In genomic region chr1:84504580-84505021, GRCh38 we compare ENCODE assay signal across 1 cellular context.
TF ChIP-seq lines count a peak whose summit lies in the region.

No MANE protein-coding gene starts in this region.

TF ChIP-seq in HepG2, 621 proteins besides CTCF, POLR2A, EP300 and RAD21:
- no peak for TF ChIP-seq ZNF124 (CRISPR knock-in tag; IDR thresholded peaks at IDR 0.05)
- TF ChIP-seq CEBPB (IDR thresholded peaks at IDR 0.05; ENCODE audit: borderline replicate concordance, low read depth, low read length) = 0 out of 2 replicates have a peak, but pooled peaks have one; percentile 27
- TF ChIP-seq, protein P1, sequence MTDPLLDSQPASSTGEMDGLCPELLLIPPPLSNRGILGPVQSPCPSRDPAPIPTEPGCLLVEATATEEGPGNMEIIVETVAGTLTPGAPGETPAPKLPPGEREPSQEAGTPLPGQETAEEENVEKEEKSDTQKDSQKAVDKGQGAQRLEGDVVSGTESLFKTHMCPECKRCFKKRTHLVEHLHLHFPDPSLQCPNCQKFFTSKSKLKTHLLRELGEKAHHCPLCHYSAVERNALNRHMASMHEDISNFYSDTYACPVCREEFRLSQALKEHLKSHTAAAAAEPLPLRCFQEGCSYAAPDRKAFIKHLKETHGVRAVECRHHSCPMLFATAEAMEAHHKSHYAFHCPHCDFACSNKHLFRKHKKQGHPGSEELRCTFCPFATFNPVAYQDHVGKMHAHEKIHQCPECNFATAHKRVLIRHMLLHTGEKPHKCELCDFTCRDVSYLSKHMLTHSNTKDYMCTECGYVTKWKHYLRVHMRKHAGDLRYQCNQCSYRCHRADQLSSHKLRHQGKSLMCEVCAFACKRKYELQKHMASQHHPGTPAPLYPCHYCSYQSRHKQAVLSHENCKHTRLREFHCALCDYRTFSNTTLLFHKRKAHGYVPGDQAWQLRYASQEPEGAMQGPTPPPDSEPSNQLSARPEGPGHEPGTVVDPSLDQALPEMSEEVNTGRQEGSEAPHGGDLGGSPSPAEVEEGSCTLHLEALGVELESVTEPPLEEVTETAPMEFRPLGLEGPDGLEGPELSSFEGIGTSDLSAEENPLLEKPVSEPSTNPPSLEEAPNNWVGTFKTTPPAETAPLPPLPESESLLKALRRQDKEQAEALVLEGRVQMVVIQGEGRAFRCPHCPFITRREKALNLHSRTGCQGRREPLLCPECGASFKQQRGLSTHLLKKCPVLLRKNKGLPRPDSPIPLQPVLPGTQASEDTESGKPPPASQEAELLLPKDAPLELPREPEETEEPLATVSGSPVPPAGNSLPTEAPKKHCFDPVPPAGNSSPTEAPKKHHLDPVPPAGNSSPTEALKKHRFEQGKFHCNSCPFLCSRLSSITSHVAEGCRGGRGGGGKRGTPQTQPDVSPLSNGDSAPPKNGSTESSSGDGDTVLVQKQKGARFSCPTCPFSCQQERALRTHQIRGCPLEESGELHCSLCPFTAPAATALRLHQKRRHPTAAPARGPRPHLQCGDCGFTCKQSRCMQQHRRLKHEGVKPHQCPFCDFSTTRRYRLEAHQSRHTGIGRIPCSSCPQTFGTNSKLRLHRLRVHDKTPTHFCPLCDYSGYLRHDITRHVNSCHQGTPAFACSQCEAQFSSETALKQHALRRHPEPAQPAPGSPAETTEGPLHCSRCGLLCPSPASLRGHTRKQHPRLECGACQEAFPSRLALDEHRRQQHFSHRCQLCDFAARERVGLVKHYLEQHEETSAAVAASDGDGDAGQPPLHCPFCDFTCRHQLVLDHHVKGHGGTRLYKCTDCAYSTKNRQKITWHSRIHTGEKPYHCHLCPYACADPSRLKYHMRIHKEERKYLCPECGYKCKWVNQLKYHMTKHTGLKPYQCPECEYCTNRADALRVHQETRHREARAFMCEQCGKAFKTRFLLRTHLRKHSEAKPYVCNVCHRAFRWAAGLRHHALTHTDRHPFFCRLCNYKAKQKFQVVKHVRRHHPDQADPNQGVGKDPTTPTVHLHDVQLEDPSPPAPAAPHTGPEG (CRISPR knock-in tag; IDR thresholded peaks at IDR 0.05) = no peak
